In the genomic region with DNA sequence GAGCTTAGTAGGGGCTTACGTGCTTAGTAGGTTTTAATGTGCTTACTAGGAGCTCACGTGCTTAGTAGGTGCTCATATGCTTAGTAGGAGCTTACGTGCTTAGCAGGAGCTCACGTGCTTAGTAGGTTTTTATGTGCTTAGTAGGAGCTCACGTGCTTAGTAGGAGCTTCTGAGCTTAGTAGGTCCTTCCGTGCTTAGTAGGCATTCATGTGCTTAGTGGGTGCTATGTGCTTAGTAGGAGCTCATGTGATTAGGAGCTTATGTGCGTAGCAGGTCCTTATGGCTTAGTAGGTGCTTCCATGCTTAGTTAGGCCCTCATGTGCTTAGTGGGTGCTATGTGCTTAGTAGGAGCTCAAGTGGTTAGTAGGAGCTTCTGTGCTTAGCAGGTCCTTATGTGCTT, we compare ENCODE assay signal across 8 cellular contexts. TPM values are rescaled to one million over a fixed set of nuclear protein-coding genes. Genes with fewer than 3 reads are reported as not detected.
"Had no signal": no experiment of that assay in that cellular context is flagged by ENCODE, and none has a peak within 500 bp of the region (broad histone marks: within the 10 kb centered on the region; RNA-seq: fewer than 3 reads in every experiment).

No MANE protein-coding gene starts in this region.

- FAIRE-seq: G401.6, GM12891, GM12892, GM18507, GM19239 had no signal

- DNase-seq: GDM1, GF-D8 had no signal

RNA-seq across cellular contexts. Expression of a gene that starts 59.4 kb away (rescaled TPM):
- total RNA-seq: G401 had no signal
